Comparison of ENCODE assay signal across 8 cellular contexts in the genomic region with DNA sequence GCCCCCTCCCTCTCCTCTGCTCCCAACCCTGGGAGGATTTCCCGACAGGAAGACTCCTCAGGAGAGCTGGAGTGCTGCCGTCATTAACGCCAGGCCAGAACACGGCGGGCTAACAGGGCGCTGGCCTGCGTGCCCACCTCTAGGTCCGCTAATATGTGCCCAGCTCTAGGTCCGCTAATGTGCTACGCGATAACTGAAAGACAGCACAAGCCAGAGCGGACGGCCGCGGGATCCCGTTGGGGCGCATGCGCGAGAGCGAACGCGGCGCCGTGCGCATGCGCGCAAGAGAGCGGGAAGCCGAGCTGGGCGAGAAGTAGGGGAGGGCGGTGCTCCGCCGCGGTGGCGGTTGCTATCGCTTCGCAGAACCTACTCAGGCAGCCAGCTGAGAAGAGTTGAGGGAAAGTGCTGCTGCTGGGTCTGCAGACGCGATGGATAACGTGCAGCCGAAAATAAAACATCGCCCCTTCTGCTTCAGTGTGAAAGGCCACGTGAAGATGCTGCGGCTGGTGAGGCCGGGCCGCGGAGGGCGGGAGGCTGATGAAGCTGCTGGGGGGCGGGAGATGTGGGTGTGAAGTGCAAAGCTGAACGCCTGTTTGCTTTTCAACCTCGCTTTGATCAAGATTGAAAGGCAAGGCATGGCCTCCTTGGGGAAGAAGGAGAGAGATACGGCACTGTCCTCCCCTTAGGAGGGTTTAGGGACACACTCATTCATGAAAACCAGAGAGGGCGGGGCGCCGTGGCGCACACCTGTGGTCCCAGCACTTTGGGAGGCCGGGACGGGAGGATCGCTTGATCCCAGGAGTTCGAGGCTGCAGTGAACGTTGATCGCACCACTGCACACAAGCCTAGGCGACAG. TPM values are rescaled to one million over a fixed set of nuclear protein-coding genes. Genes with fewer than 3 reads are reported as not detected.
DNase-seq lines count a peak whose midpoint lies in the region; ATAC-seq and FAIRE-seq lines count a peak whose summit lies in the region.

A gene with protein sequence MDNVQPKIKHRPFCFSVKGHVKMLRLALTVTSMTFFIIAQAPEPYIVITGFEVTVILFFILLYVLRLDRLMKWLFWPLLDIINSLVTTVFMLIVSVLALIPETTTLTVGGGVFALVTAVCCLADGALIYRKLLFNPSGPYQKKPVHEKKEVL (plus strand): TSS at position 289 of the 856 bp plus-strand sequence. CDS start 140 bp downstream, at position 429.

- H3K27me3 Mint-ChIP-seq in T-helper 2 cell treated with Interferon-gamma antibody and Interleukin-4, amounts not matched to agents 5 μg/mL and 100 μg/mL, for 36 hours (ENCODE audit: low read depth): no peaks in the 10 kb centered on the region

- H3K4me1 Mint-ChIP-seq in T-helper 2 cell treated with Interferon-gamma antibody and Interleukin-4, amounts not matched to agents 5 μg/mL and 100 μg/mL, for 36 hours (ENCODE audit: low read depth): peaks cover 65% of the 10 kb centered on the region

- peak within 1 kb of the TSS; percentile 92 for H3K27ac Mint-ChIP-seq in T-helper 2 cell treated with Interferon-gamma antibody and Interleukin-4, amounts not matched to agents 5 μg/mL and 100 μg/mL, for 36 hours

- ATAC-seq in GM18502 (IDR thresholded peaks at IDR 0.05; ENCODE audit: poor library complexity, unreplicated experiment): peak; percentile 79
- ATAC-seq in HG02943 (IDR thresholded peaks at IDR 0.05; ENCODE audit: low read depth, unreplicated experiment): peak; percentile 76
- ATAC-seq in right cardiac atrium: peak; percentile 89 to 90

- no peaks in the 10 kb centered on the region for H3K9me3 ChIP-seq in right cardiac atrium (ENCODE audit: control insufficient read depth, low read length)

- 7% methylated on average over 63 of the region's 63 CpGs for WGBS in right cardiac atrium

- peak; percentile 67 for DNase-seq in NCI-H2029 (lab: John Stamatoyannopoulos, UW)
- peak; percentile 95 for DNase-seq in T-helper 2 cell treated with Interferon-gamma antibody and Interleukin-4, amounts not matched to agents 5 μg/mL and 100 μg/mL, for 36 hours (ENCODE audit: low spot score)
- peak; percentile 31 to 91 (median 83) for DNase-seq in anterior cingulate cortex (lab: John Stamatoyannopoulos, UW)
- DNase-seq in right cardiac atrium: peak; percentile 89 to 96 (median 96)
- peak; percentile 91 for DNase-seq in putamen (ENCODE audit: low spot score)
- DNase-seq in urothelium cell line (ENCODE audit: low spot score): peak; percentile 97

- peaks cover 40% of the 10 kb centered on the region for H3K36me3 Mint-ChIP-seq in T-helper 2 cell treated with Interferon-gamma antibody and Interleukin-4, amounts not matched to agents 5 μg/mL and 100 μg/mL, for 36 hours (ENCODE audit: low read depth)

- peak within 1 kb of the TSS; percentile 100 for H3K27ac ChIP-seq in right cardiac atrium (ENCODE audit: low read length)

- peaks cover 6% of the 10 kb centered on the region for H3K4me1 ChIP-seq in right cardiac atrium (ENCODE audit: control insufficient read depth, insufficient read depth, low read length)

- no peaks in the 10 kb centered on the region for H3K9me3 Mint-ChIP-seq in T-helper 2 cell treated with Interferon-gamma antibody and Interleukin-4, amounts not matched to agents 5 μg/mL and 100 μg/mL, for 36 hours

- FAIRE-seq in urothelium cell line (lab: Jason Lieb, UNC): no peak

- H3K27me3 ChIP-seq in right cardiac atrium (ENCODE audit: control insufficient read depth, insufficient read depth): no peaks in the 10 kb centered on the region

- H3K4me3 ChIP-seq in right cardiac atrium (ENCODE audit: low read length): peak within 1 kb of the TSS; percentile 70

- intact Hi-C loops in right cardiac atrium (cut with DNase I): loop anchor here in 1 of 4 donors (5.0 kb wide), 1 partner anchor 50 kb away; the partner anchor contains the start of gene CMTM3

- peak within 1 kb of the TSS; percentile 98 for H3K4me3 Mint-ChIP-seq in T-helper 2 cell treated with Interferon-gamma antibody and Interleukin-4, amounts not matched to agents 5 μg/mL and 100 μg/mL, for 36 hours

RNA-seq across cellular contexts. Expression of the gene that starts here (rescaled TPM):
- total RNA-seq in right cardiac atrium: 10 to 100 TPM in 3 of 4 donors, 1 to 10 TPM in 1; 8.9 to 19.0 (median 13.3) TPM
- 17.7 TPM for polyA plus RNA-seq in right cardiac atrium

Comparison
In these comparisons a context has a peak if more than half of its experiments do, and no peak if none do; other contexts are left out.
1. Peak in every context shown above with its lines: DNase-seq, ATAC-seq, H3K4me3 ChIP-seq and H3K27ac ChIP-seq.